Comparison of ENCODE assay signal across 8 cellular contexts in the genomic region with DNA sequence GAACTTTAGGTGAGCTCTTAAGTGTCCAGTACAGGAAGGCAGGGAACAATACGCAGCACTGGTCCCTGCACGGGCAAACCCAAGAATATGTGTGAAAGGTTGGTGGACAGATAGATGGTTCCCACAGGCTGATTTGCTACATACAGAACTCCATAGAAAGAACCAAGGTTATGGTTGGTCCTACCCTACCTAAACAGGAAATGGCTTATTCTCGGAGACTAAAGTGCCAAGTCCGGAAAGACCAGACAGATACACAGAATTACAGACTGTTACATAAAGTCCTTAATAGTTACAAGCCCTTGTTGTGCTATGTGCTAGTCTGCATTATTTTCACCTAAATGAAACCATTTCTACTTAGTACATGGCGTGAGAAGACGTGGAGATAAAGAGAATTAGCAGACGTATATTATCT. TPM values are rescaled to one million over a fixed set of nuclear protein-coding genes. Genes with fewer than 3 reads are reported as not detected.
A peak's percentile ranks its signal among the peaks of the same experiment; 100 is the strongest.
DNase-seq lines count a peak whose midpoint lies in the region; ATAC-seq and TF ChIP-seq lines count a peak whose summit lies in the region.

No MANE protein-coding gene starts in this region.

- H3K36me3 ChIP-seq in BE2C (no peaks in the 10 kb centered on the region), SK-N-SH (replicated peaks in 1 of 2; ENCODE audit: control insufficient read depth in 1 of 2, insufficient read depth in 2 of 2, low read length in 1 of 2) (peaks cover 0 to 2% of the 10 kb centered on the region in 2 experiments)

- peaks cover 56% of the 10 kb centered on the region for H3K79me2 ChIP-seq in SK-N-SH (ENCODE audit: insufficient read depth)

- H3K9me3 Mint-ChIP-seq in endothelial cell (ENCODE audit: unreplicated experiment) = no peaks in the 10 kb centered on the region
- peaks cover 0 to 2% (median 0%) of the 10 kb centered on the region in 9 donors for H3K9me3 Mint-ChIP-seq in naive thymus-derived CD8-positive, alpha-beta T cell

- peak overlapping the region; percentile 82 for H3K4me2 ChIP-seq in SK-N-SH

- H3K4me3 ChIP-seq in BE2C (ENCODE audit: low read depth, low read length) (peak overlapping the region; percentile 66), SK-N-SH (ENCODE audit: low read depth in 2 of 2, low read length in 1 of 2) (peak overlapping the region; percentile 78 to 96)

- no peaks in the 10 kb centered on the region for H3K27me3 ChIP-seq in BE2C
- H3K27me3 ChIP-seq in SK-N-SH (ENCODE audit: insufficient read depth) = no peaks in the 10 kb centered on the region; the same call in 1 of the 2 replicates

- peak overlapping the region; percentile 52; the same call in 1 of the 2 replicates for H2AFZ ChIP-seq in SK-N-SH (ENCODE audit: low read depth)

- peak overlapping the region; percentile 79 to 93 for H3K27ac ChIP-seq in SK-N-SH (ENCODE audit: low read depth in 2 of 2, low read length in 1 of 2)

- 11% methylated on average over 7 of the region's 7 CpGs for WGBS in SK-N-SH (ENCODE audit: low lambda C conversion rate)

- H3K27ac Mint-ChIP-seq in endothelial cell (ENCODE audit: unreplicated experiment) = peak overlapping the region; percentile 97
- H3K27ac Mint-ChIP-seq in naive thymus-derived CD8-positive, alpha-beta T cell = peak overlapping the region; percentile 94 to 99 (median 96)

- peaks cover 11% of the 10 kb centered on the region for H3K36me3 Mint-ChIP-seq in endothelial cell (ENCODE audit: low read depth, unreplicated experiment)
- H3K36me3 Mint-ChIP-seq in naive thymus-derived CD8-positive, alpha-beta T cell = peaks cover 0 to 5% (median 0%) of the 10 kb centered on the region in 3 donors

- H3K4me3 Mint-ChIP-seq in endothelial cell (ENCODE audit: unreplicated experiment) = peak overlapping the region; percentile 98
- H3K4me3 Mint-ChIP-seq in naive thymus-derived CD8-positive, alpha-beta T cell = peak overlapping the region; percentile 94 to 100 (median 98)

- no peak for ATAC-seq in naive thymus-derived CD8-positive, alpha-beta T cell
- ATAC-seq in HG03442 (IDR thresholded peaks at IDR 0.05; ENCODE audit: unreplicated experiment) (no peak), HG02938 (IDR thresholded peaks at IDR 0.05; ENCODE audit: unreplicated experiment) (no peak)

- H3K4me1 ChIP-seq in BE2C = no peaks in the 10 kb centered on the region
- peaks cover 0 to 14% of the 10 kb centered on the region in 2 experiments; a peak in 2 of 4 replicates for H3K4me1 ChIP-seq in SK-N-SH (ENCODE audit: control insufficient read depth in 1 of 2, insufficient read depth in 2 of 2, low read depth in 1 of 2, low read length in 1 of 2)

- no peak for TF ChIP-seq RAD21 in SK-N-SH (IDR thresholded peaks at IDR 0.05; ENCODE audit: low read length)

- CTCF ChIA-PET in SK-N-SH (lab: Yijun Ruan, JAX) = interaction anchor here (1.0 kb wide), 1 partner anchor 151 kb away, joined by 3 read pairs; a partner anchor contains a TSS

- POLR2A ChIA-PET in SK-N-SH (lab: Yijun Ruan, JAX) = interaction anchor here (0.6 kb wide), 1 partner anchor 929 kb away, joined by 4 read pairs; a partner anchor contains a TSS
- POLR2A ChIA-PET in naive thymus-derived CD8-positive, alpha-beta T cell (lab: Charles Lee) = interaction anchor here (0.6 kb wide), 2 partner anchors 46 to 346 kb away, joined by 3 to 5 read pairs; no protein-coding TSS in a partner anchor

- TF ChIP-seq CTCF in BE2C (IDR thresholded peaks at IDR 0.05; ENCODE audit: low read depth, low read length) (no peak), GM20000 (IDR thresholded peaks at IDR 0.05; ENCODE audit: extremely low read depth, missing control alignments) (no peak), SK-N-SH (IDR thresholded peaks at IDR 0.05) (no peak), endothelial cell (IDR thresholded peaks at IDR 0.05; ENCODE audit: unreplicated experiment) (no peak)

- no peaks in the 10 kb centered on the region for H3K9me3 ChIP-seq in BE2C
- H3K9me3 ChIP-seq in SK-N-SH = no peaks in the 10 kb centered on the region

- peaks cover 24% of the 10 kb centered on the region for H3K4me1 Mint-ChIP-seq in endothelial cell (ENCODE audit: unreplicated experiment)
- peaks cover 23 to 55% (median 53%) of the 10 kb centered on the region in 4 donors for H3K4me1 Mint-ChIP-seq in naive thymus-derived CD8-positive, alpha-beta T cell

- no peak for DNase-seq in BE2C
- DNase-seq in GM20000 (ENCODE audit: low spot score) = peak; percentile 40
- DNase-seq in SK-N-SH = peak; percentile 41
- DNase-seq in endothelial cell (ENCODE audit: low spot score) = peak; percentile 13
- DNase-seq in naive thymus-derived CD8-positive, alpha-beta T cell = peak in 1 of 10 donors; percentile 24
- DNase-seq in stimulated activated CD4-positive, alpha-beta T cell treated with anti-CD3 and anti-CD28 coated beads, Interleukin-4, amount 100 ng/mL, for 4 hours = no peak

- no peaks in the 10 kb centered on the region for H3F3A ChIP-seq in SK-N-SH (replicated peaks; ENCODE audit: insufficient read depth)

- H3K9ac ChIP-seq in SK-N-SH = peak overlapping the region; percentile 87

- TF ChIP-seq EP300 in SK-N-SH (IDR thresholded peaks at IDR 0.05; ENCODE audit: borderline replicate concordance in 1 of 2, low read depth in 1 of 2, low read length in 1 of 2) = no peak

- no peaks in the 10 kb centered on the region for H3K9me2 ChIP-seq in SK-N-SH

- H4K20me1 ChIP-seq in SK-N-SH (ENCODE audit: insufficient read depth) = peaks cover 48% of the 10 kb centered on the region

- H3K27me3 Mint-ChIP-seq in endothelial cell (ENCODE audit: unreplicated experiment) = peaks cover 10% of the 10 kb centered on the region
- peaks cover 0 to 2% (median 0%) of the 10 kb centered on the region in 5 donors for H3K27me3 Mint-ChIP-seq in naive thymus-derived CD8-positive, alpha-beta T cell

TF ChIP-seq in SK-N-SH, 30 proteins besides CTCF, POLR2A, EP300 and RAD21:
- no peak for TF ChIP-seq SMC3 (IDR thresholded peaks at IDR 0.05; ENCODE audit: low read depth, low read length)
- TF ChIP-seq FOSL2 (IDR thresholded peaks at IDR 0.05; ENCODE audit: borderline replicate concordance, low read depth) = no peak

RNA-seq across cellular contexts. Expression of a gene that starts 1.2 kb away (rescaled TPM):
- polyA plus RNA-seq in BE2C (2012; ENCODE audit: insufficient read depth, insufficient read length, low read depth) = 18.9 TPM
- polyA plus RNA-seq in SK-N-SH (2012; rRNA removed) = 15.9 and 24.2 TPM in 2 replicates
- 13.4 and 14.3 TPM in 2 replicates for polyA plus RNA-seq in SK-N-SH (2012; cell fraction: cytosol; rRNA removed)
- polyA plus RNA-seq in SK-N-SH (2012; cell fraction: nucleus; rRNA removed) = 41.8 and 93.2 TPM in 2 replicates
- 40.2 TPM for total RNA-seq in endothelial cell (ENCODE audit: unreplicated experiment)
- 10 to 100 TPM; 75.4 to 79.8 TPM for total RNA-seq in naive thymus-derived CD8-positive, alpha-beta T cell
- 10 to 100 TPM; 13.0 to 28.1 (median 18.0) TPM for polyA plus RNA-seq in naive thymus-derived CD8-positive, alpha-beta T cell

Comparison
In these comparisons a context has a peak if more than half of its experiments do, and no peak if none do; other contexts are left out.
1. DNase-seq: peak in GM20000 (single experiment), SK-N-SH (single experiment) and endothelial cell (single experiment); none in BE2C (single experiment) and stimulated activated CD4-positive, alpha-beta T cell treated with anti-CD3 and anti-CD28 coated beads, Interleukin-4, amount 100 ng/mL, for 4 hours (0 of 2).